30 cellular contexts compared by ENCODE assay signal in genomic region chr7:49860293-49860692, GRCh38.
"Had no signal": no experiment of that assay in that cellular context is flagged by ENCODE, and none has a peak within 500 bp of the region (broad histone marks: within the 10 kb centered on the region; RNA-seq: fewer than 3 reads in every experiment).

No MANE protein-coding gene starts in this region.

- H3K27ac Mint-ChIP-seq: natural killer cell; nephron; neural progenitor cell; progenitor cell of endocrine pancreas; stimulated activated memory B cell treated with anti-CD40 and anti-IgM and Interleukin-4, amounts not matched to agents 10 μg/mL and 1 μg/mL and 100 μg/mL, for 72 hours; stimulated activated naive CD8-positive, alpha-beta T cell treated with anti-CD3 and anti-CD28 coated beads, Interleukin-15, amount 100 ng/mL, for 72 hours; type B pancreatic cell had no signal

- H3K27me3 Mint-ChIP-seq: progenitor cell of endocrine pancreas; stimulated activated memory B cell treated with anti-CD40 and anti-IgM and Interleukin-4, amounts not matched to agents 10 μg/mL and 1 μg/mL and 100 μg/mL, for 72 hours; stimulated activated naive CD8-positive, alpha-beta T cell treated with anti-CD3 and anti-CD28 coated beads, Interleukin-15, amount 100 ng/mL, for 72 hours; type B pancreatic cell had no signal

- H3K4me1 Mint-ChIP-seq: natural killer cell; stimulated activated memory B cell treated with anti-CD40 and anti-IgM and Interleukin-4, amounts not matched to agents 10 μg/mL and 1 μg/mL and 100 μg/mL, for 72 hours; stimulated activated naive CD8-positive, alpha-beta T cell treated with anti-CD3 and anti-CD28 coated beads, Interleukin-15, amount 100 ng/mL, for 72 hours had no signal

- H3K4me3 ChIP-seq: neural progenitor cell, ovary, psoas muscle, right lobe of liver, sigmoid colon, suprapubic skin, testis, tibial artery, transverse colon, upper lobe of right lung, vagina had no signal

- H3K9me3 Mint-ChIP-seq: natural killer cell; stimulated activated naive CD8-positive, alpha-beta T cell treated with anti-CD3 and anti-CD28 coated beads, Interleukin-15, amount 100 ng/mL, for 72 hours; type B pancreatic cell had no signal

- H3K36me3 Mint-ChIP-seq: natural killer cell; neural progenitor cell; stimulated activated memory B cell treated with anti-CD40 and anti-IgM and Interleukin-4, amounts not matched to agents 10 μg/mL and 1 μg/mL and 100 μg/mL, for 72 hours; type B pancreatic cell had no signal

- H3K79me2 ChIP-seq: parathyroid adenoma had no signal

- H3K27me3 ChIP-seq: neural progenitor cell, ovary, right lobe of liver, sigmoid colon, suprapubic skin, testis, transverse colon, upper lobe of right lung, vagina had no signal

- H3K4me2 ChIP-seq: neural progenitor cell had no signal

- H3K4me3 Mint-ChIP-seq: natural killer cell; nephron; neural progenitor cell; stimulated activated memory B cell treated with anti-CD40 and anti-IgM and Interleukin-4, amounts not matched to agents 10 μg/mL and 1 μg/mL and 100 μg/mL, for 72 hours; stimulated activated naive CD8-positive, alpha-beta T cell treated with anti-CD3 and anti-CD28 coated beads, Interleukin-15, amount 100 ng/mL, for 72 hours; type B pancreatic cell had no signal

- H3K4me1 ChIP-seq: neural progenitor cell, parathyroid adenoma, psoas muscle, right lobe of liver, sigmoid colon, suprapubic skin, testis, tibial artery, transverse colon, upper lobe of right lung, vagina had no signal

- ATAC-seq: natural killer cell; psoas muscle; right cardiac atrium; right lobe of liver; stimulated activated memory B cell treated with anti-CD40 and anti-IgM and Interleukin-4, amounts not matched to agents 10 μg/mL and 1 μg/mL and 100 μg/mL, for 72 hours; stimulated activated naive CD8-positive, alpha-beta T cell treated with anti-CD3 and anti-CD28 coated beads, Interleukin-15, amount 100 ng/mL, for 72 hours; stimulated activated naive CD8-positive, alpha-beta T cell treated with anti-CD3 and anti-CD28 coated beads, Interleukin-15, Interleukin-2, amounts not matched to agents 100 U/mL and 50 U/mL, for 24 hours; upper lobe of right lung had no signal

- H2AFZ ChIP-seq: neural progenitor cell, parathyroid adenoma had no signal

- H3K27ac ChIP-seq: neural progenitor cell, ovary, parathyroid adenoma, psoas muscle, right lobe of liver, sigmoid colon, suprapubic skin, testis, tibial artery, transverse colon, upper lobe of right lung, vagina had no signal

- DNase-seq: natural killer cell; occipital lobe; ovary; posterior cingulate gyrus; psoas muscle; right cardiac atrium; right lobe of liver; sigmoid colon; small intestine; stimulated activated CD4-positive, alpha-beta T cell treated with anti-CD3 and anti-CD28 coated beads, Interleukin-15, amount 100 ng/mL, for 24 hours; stimulated activated CD4-positive, alpha-beta T cell treated with anti-CD3 and anti-CD28 coated beads, Interleukin-2, amount 100 ng/mL, for 24 hours; stimulated activated CD4-positive, alpha-beta T cell treated with anti-CD3 and anti-CD28 coated beads, Interleukin-2, amount 100 ng/mL, for 48 hours; stimulated activated CD4-positive, alpha-beta T cell treated with anti-CD3 and anti-CD28 coated beads, Interleukin-4, amount 100 ng/mL, for 4 hours; stimulated activated CD8-positive, alpha-beta memory T cell treated with anti-CD3 and anti-CD28 coated beads, Interleukin-4, amount 100 ng/mL, for 48 hours; stimulated activated naive CD4-positive, alpha-beta T cell; stimulated activated naive CD8-positive, alpha-beta T cell treated with anti-CD3 and anti-CD28 coated beads, Interleukin-15, amount 100 ng/mL, for 72 hours; stimulated activated naive CD8-positive, alpha-beta T cell treated with anti-CD3 and anti-CD28 coated beads, Interleukin-15, Interleukin-2, amounts not matched to agents 100 U/mL and 50 U/mL, for 24 hours; substantia nigra; testis; tibial artery; transverse colon; upper lobe of right lung had no signal

- H3K36me3 ChIP-seq: neural progenitor cell, ovary, right lobe of liver, sigmoid colon, suprapubic skin, tibial artery, transverse colon, upper lobe of right lung, vagina had no signal
